In the genomic region with DNA sequence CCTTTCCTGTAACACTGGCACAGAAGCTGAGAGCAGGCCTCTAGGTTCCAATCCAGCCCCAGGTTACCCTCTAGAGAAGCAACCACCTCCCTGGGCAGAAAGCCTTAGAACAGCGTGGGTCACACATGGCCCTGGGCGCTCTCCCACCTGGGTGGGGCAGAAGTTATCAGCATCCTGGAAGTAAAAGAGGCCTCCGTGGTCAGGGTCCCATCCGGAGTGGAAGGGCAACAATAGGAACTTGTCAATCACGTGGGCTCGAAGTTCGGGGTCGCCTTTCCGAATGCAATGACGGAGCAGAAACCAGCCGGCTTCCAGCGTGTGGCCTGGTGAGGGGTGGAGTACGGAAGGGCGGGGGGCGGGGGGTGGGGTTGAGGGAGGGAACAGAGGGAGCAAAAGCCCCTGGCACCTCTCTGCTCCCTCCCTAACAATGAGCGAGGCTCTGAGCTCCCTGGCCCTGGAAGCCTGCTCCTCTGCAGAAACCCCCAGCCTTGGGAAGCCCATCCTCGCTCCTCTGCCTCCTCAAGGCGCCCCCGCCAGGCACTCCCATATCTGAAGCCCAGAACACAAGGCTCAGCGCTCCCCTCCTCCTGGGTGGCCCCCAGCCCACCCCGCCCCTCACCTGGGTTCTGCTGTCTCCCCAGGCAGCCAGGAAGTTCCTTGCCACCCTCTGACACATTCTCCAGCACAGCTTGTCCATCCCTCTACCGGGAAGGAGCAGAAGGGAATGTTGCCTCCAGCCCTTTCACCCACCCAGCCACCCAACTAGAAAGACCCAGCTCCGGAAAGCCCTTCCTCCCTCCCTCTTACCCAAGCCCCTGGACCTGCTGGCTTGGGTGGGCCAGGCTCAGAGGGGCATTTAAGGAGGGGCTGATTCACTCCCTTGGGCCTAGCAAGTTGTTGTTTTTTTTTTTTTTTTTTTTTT, we compare ENCODE assay signal across 1 cellular context.
A peak's percentile ranks its signal among the peaks of the same experiment; 100 is the strongest.
TF ChIP-seq lines count a peak whose summit lies in the region.

No MANE protein-coding gene starts in this region.

TF ChIP-seq in WTC11, 78 proteins besides CTCF, POLR2A, EP300 and RAD21:
- TF ChIP-seq, protein P1, sequence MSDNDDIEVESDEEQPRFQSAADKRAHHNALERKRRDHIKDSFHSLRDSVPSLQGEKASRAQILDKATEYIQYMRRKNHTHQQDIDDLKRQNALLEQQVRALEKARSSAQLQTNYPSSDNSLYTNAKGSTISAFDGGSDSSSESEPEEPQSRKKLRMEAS (CRISPR knock-in tag; IDR thresholded peaks at IDR 0.05), result 0 out of 2 replicates have a peak, but pooled peaks have one; percentile 25
- no peak for TF ChIP-seq ZNF232 (CRISPR knock-in tag; IDR thresholded peaks at IDR 0.05)
- TF ChIP-seq, protein P2, sequence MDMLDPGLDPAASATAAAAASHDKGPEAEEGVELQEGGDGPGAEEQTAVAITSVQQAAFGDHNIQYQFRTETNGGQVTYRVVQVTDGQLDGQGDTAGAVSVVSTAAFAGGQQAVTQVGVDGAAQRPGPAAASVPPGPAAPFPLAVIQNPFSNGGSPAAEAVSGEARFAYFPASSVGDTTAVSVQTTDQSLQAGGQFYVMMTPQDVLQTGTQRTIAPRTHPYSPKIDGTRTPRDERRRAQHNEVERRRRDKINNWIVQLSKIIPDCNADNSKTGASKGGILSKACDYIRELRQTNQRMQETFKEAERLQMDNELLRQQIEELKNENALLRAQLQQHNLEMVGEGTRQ (CRISPR knock-in tag; IDR thresholded peaks at IDR 0.05), result peak; percentile 43
